In the genomic region with DNA sequence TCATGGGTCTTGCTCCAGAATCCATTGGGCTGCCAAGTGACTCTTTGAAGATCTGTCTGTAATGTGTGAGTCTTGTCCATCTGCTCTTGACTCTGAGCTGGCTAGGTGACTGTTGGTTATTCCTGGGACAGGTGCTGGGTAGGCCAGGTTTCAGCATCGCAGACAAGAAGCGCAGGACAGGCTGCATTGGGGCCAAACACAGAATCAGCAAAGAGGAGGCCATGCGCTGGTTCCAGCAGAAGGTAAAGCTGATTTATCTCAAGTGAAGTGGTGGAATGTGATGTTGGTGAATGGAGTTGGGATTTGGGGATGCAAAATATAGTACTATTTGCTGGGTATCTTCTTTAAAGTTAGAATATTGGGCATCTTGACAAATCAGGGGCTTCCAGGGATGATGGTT, we compare ENCODE assay signal across 1 cellular context.
TF ChIP-seq lines count a peak whose summit lies in the region.

No MANE protein-coding gene starts in this region.

TF ChIP-seq in IMR-90, 13 proteins besides CTCF, POLR2A, EP300 and RAD21:
- TF ChIP-seq RCOR1 (IDR thresholded peaks at IDR 0.05; ENCODE audit: insufficient replicate concordance, low read length) = no peak
- TF ChIP-seq CEBPB (IDR thresholded peaks at IDR 0.05; ENCODE audit: low read depth, low read length) = no peak
- no peak for TF ChIP-seq FOS (IDR thresholded peaks at IDR 0.05; ENCODE audit: low read depth, low read length)
- no peak for TF ChIP-seq CHD1 (IDR thresholded peaks at IDR 0.05; ENCODE audit: low read depth, low read length)
- TF ChIP-seq, protein P1, sequence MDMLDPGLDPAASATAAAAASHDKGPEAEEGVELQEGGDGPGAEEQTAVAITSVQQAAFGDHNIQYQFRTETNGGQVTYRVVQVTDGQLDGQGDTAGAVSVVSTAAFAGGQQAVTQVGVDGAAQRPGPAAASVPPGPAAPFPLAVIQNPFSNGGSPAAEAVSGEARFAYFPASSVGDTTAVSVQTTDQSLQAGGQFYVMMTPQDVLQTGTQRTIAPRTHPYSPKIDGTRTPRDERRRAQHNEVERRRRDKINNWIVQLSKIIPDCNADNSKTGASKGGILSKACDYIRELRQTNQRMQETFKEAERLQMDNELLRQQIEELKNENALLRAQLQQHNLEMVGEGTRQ (IDR thresholded peaks at IDR 0.05; ENCODE audit: low read depth, low read length) = no peak
TF ChIP-seq in IMR-90: peak in this region for 0.
